Comparison of ENCODE assay signal across 23 cellular contexts in genomic region chr16:50612849-50613198, GRCh38.
DNase-seq lines count a peak whose midpoint lies in the region; ATAC-seq, FAIRE-seq and TF ChIP-seq lines count a peak whose summit lies in the region.
"Had no signal": no experiment of that assay in that cellular context is flagged by ENCODE, and none has a peak within 500 bp of the region (broad histone marks: within the 10 kb centered on the region; RNA-seq: fewer than 3 reads in every experiment).

No MANE protein-coding gene starts in this region.

- ATAC-seq in T-helper 17 cell (no peak), HG03378 (IDR thresholded peaks at IDR 0.05; ENCODE audit: unreplicated experiment) (no peak), HG02759 (IDR thresholded peaks at IDR 0.05; ENCODE audit: unreplicated experiment) (no peak), HG03095 (IDR thresholded peaks at IDR 0.05; ENCODE audit: unreplicated experiment) (no peak)
- ATAC-seq: effector memory CD8-positive, alpha-beta T cell; stimulated activated effector memory CD8-positive, alpha-beta T cell treated with anti-CD3 and anti-CD28 coated beads, Interleukin-12 subunit alpha, Interleukin-12 subunit beta, amount 100 ng/mL, for 72 hours had no signal

- no peak overlapping the region for H3K4me3 Mint-ChIP-seq in T-helper 17 cell
- H3K4me3 Mint-ChIP-seq: activated CD4-positive, alpha-beta T cell treated with anti-CD3 and anti-CD28 coated beads, Interleukin-2, amount 10 ng/mL, durations not matched to agents 7 days and 5 days; effector memory CD8-positive, alpha-beta T cell; stimulated activated effector memory CD8-positive, alpha-beta T cell treated with anti-CD3 and anti-CD28 coated beads, Interleukin-12 subunit alpha, Interleukin-12 subunit beta, amount 100 ng/mL, for 72 hours had no signal

- H3K4me1 ChIP-seq in colonic mucosa = no peaks in the 10 kb centered on the region
- peaks cover 0 to 12% of the 10 kb centered on the region in 2 donors for H3K4me1 ChIP-seq in mucosa of rectum (ENCODE audit: control insufficient read depth in 2 of 2, insufficient read depth in 2 of 2, low read length in 2 of 2)
- H3K4me1 ChIP-seq in stomach smooth muscle (ENCODE audit: control insufficient read depth, insufficient read depth, low read length) = peaks cover 91% of the 10 kb centered on the region
- H3K4me1 ChIP-seq: thyroid gland had no signal

- H3K27me3 ChIP-seq in colonic mucosa (no peaks in the 10 kb centered on the region), mucosa of rectum (ENCODE audit: control insufficient read depth in 2 of 2, insufficient read depth in 2 of 2, low read length in 2 of 2) (no peaks in the 10 kb centered on the region), stomach smooth muscle (ENCODE audit: control insufficient read depth in 1 of 2, insufficient read depth in 2 of 2, low read length in 2 of 2) (no peaks in the 10 kb centered on the region)
- H3K27me3 ChIP-seq: right atrium auricular region, thyroid gland had no signal

- H3K9ac ChIP-seq in colonic mucosa (ENCODE audit: low read depth in 2 of 2, low read length in 2 of 2) = peak overlapping the region in 1 of 2 donors; percentile 35
- H3K9ac ChIP-seq in mucosa of rectum (ENCODE audit: low read depth in 1 of 2, low read length in 2 of 2) = peak overlapping the region in 1 of 2 donors; percentile 5
- no peak overlapping the region for H3K9ac ChIP-seq in stomach smooth muscle (ENCODE audit: low read length in 2 of 2)

- FAIRE-seq in frontal cortex (lab: Jason Lieb, UNC) = no peak
- FAIRE-seq: H54, HTR-8/SVneo had no signal

- no peak for TF ChIP-seq CTCF in colonic mucosa (IDR thresholded peaks at IDR 0.05)

- no peak for DNase-seq in T-helper 17 cell
- DNase-seq in colonic mucosa = no peak
- no peak for DNase-seq in frontal cortex (ENCODE audit: low spot score in 2 of 2)
- DNase-seq: activated CD4-positive, alpha-beta T cell treated with anti-CD3 and anti-CD28 coated beads, Interleukin-2, amount 10 ng/mL, durations not matched to agents 7 days and 5 days; activated effector memory CD4-positive, alpha-beta T cell treated with Interleukin-2 at 50 U/mL for 16 hours; amygdala; central memory CD4-positive, alpha-beta T cell; effector memory CD8-positive, alpha-beta T cell; Karpas-422; NCI-H187 treated with DMSO at 0.1 percent for 48 hours; NCI-H2227 treated with DMSO at 0.1 percent for 48 hours; NCI-H748 treated with DMSO at 0.1 percent for 48 hours; SHP77 treated with DMSO at 0.1 percent for 48 hours; thyroid gland had no signal

- H3K9me3 ChIP-seq in T-helper 17 cell (ENCODE audit: control insufficient read depth, low read length, poor library complexity, severe bottlenecking) = no peaks in the 10 kb centered on the region
- no peaks in the 10 kb centered on the region for H3K9me3 ChIP-seq in colonic mucosa
- H3K9me3 ChIP-seq in mucosa of rectum (ENCODE audit: control insufficient read depth in 2 of 2, low read length in 2 of 2) = no peaks in the 10 kb centered on the region
- no peaks in the 10 kb centered on the region for H3K9me3 ChIP-seq in stomach smooth muscle (ENCODE audit: control insufficient read depth in 2 of 2, low read length in 2 of 2)
- H3K9me3 ChIP-seq: right atrium auricular region, thyroid gland had no signal

- H3K27ac ChIP-seq in colonic mucosa (peak overlapping the region; percentile 13), mucosa of rectum (ENCODE audit: low read depth in 2 of 2, low read length in 2 of 2) (peak overlapping the region; percentile 18 to 64), stomach smooth muscle (ENCODE audit: low read length) (peak overlapping the region; percentile 85)
- H3K27ac ChIP-seq: thyroid gland had no signal

- peaks cover 17% of the 10 kb centered on the region for H3K4me1 Mint-ChIP-seq in T-helper 17 cell

- H3K36me3 ChIP-seq in colonic mucosa (no peaks in the 10 kb centered on the region), mucosa of rectum (ENCODE audit: control insufficient read depth in 2 of 2, insufficient read depth in 2 of 2, low read length in 2 of 2) (no peaks in the 10 kb centered on the region), stomach smooth muscle (ENCODE audit: control insufficient read depth in 2 of 2, insufficient read depth in 2 of 2, low read length in 2 of 2) (no peaks in the 10 kb centered on the region)
- H3K36me3 ChIP-seq: right atrium auricular region, thyroid gland had no signal

- no peaks in the 10 kb centered on the region for H3K36me3 Mint-ChIP-seq in T-helper 17 cell (ENCODE audit: low read depth)
- H3K36me3 Mint-ChIP-seq: stimulated activated effector memory CD8-positive, alpha-beta T cell treated with anti-CD3 and anti-CD28 coated beads, Interleukin-12 subunit alpha, Interleukin-12 subunit beta, amount 100 ng/mL, for 72 hours had no signal

- no peaks in the 10 kb centered on the region for H3K27me3 Mint-ChIP-seq in T-helper 17 cell
- H3K27me3 Mint-ChIP-seq: activated CD4-positive, alpha-beta T cell treated with anti-CD3 and anti-CD28 coated beads, Interleukin-2, amount 10 ng/mL, durations not matched to agents 7 days and 5 days had no signal

- H3K27ac Mint-ChIP-seq in T-helper 17 cell = peak overlapping the region; percentile 43
- H3K27ac Mint-ChIP-seq: activated CD4-positive, alpha-beta T cell treated with anti-CD3 and anti-CD28 coated beads, Interleukin-2, amount 10 ng/mL, durations not matched to agents 7 days and 5 days; effector memory CD8-positive, alpha-beta T cell; stimulated activated effector memory CD8-positive, alpha-beta T cell treated with anti-CD3 and anti-CD28 coated beads, Interleukin-12 subunit alpha, Interleukin-12 subunit beta, amount 100 ng/mL, for 72 hours had no signal

- H3K4me3 ChIP-seq in colonic mucosa (no peak overlapping the region), mucosa of rectum (ENCODE audit: low read length in 2 of 2) (peak overlapping the region in 1 of 2 donors; percentile 29), stomach smooth muscle (ENCODE audit: low read length in 2 of 2) (peak overlapping the region in 1 of 2 donors; percentile 50)
- H3K4me3 ChIP-seq: right atrium auricular region, thyroid gland had no signal

- intact Hi-C loops in colonic mucosa (cut with DNase I) = no loop called here

Comparison
In these comparisons a context has a peak if more than half of its experiments do, and no peak if none do; other contexts are left out.
1. H3K27ac ChIP-seq: peak in every context shown above with its lines; median percentile 85 in stomach smooth muscle; 41 in mucosa of rectum; 13 in colonic mucosa.